8 cellular contexts compared by ENCODE assay signal in genomic region chr3:52216585-52217408, GRCh38. TPM values are rescaled to one million over a fixed set of nuclear protein-coding genes. Genes with fewer than 3 reads are reported as not detected.
DNase-seq lines count a peak whose midpoint lies in the region; ATAC-seq, FAIRE-seq and TF ChIP-seq lines count a peak whose summit lies in the region.

No MANE protein-coding gene starts in this region.

- intact Hi-C loops in esophagus muscularis mucosa (cut with DNase I): no loop called here

- H3K27ac ChIP-seq in A549: no peak overlapping the region
- peak overlapping the region; percentile 28 to 60 (median 50) for H3K27ac ChIP-seq in esophagus muscularis mucosa (replicated peaks in 1 of 4)
- no peak overlapping the region for H3K27ac ChIP-seq in osteoblast (ENCODE audit: low read depth, low read length)

- CTCF ChIA-PET in A549 (lab: Yijun Ruan, JAX): interaction anchor here (0.7 to 12.2 kb wide), 6 partner anchors 10 to 230 kb away, joined by 3 to 198 read pairs (median 4); partner anchors contain the start of gene TWF2

- H3K4me3 ChIP-seq in A549 (no peak overlapping the region), Loucy (ENCODE audit: low read length, poor library complexity, severe bottlenecking) (peak overlapping the region; percentile 74), esophagus muscularis mucosa (no peak overlapping the region), osteoblast (ENCODE audit: insufficient read depth, low read length) (no peak overlapping the region)

- TF ChIP-seq EP300 in A549 (IDR thresholded peaks at IDR 0.05) (no peak), esophagus muscularis mucosa (IDR thresholded peaks at IDR 0.05) (no peak)

- H3F3A ChIP-seq in Loucy (ENCODE audit: low read depth): peaks cover 13% of the 10 kb centered on the region; the same call in 1 of the 2 replicates

- ATAC-seq in A549: peak in 1 of 2 experiments; percentile 16; a peak in 2 of 6 replicates
- no peak for ATAC-seq in GM21825 (IDR thresholded peaks at IDR 0.05; ENCODE audit: unreplicated experiment)
- no peak for ATAC-seq in HG03571 (IDR thresholded peaks at IDR 0.05; ENCODE audit: unreplicated experiment)

- TF ChIP-seq POLR2A in A549 (IDR thresholded peaks at IDR 0.05; ENCODE audit: low read length): no peak
- no peak for TF ChIP-seq POLR2A in esophagus muscularis mucosa (IDR thresholded peaks at IDR 0.05; ENCODE audit: low read depth)

- no peaks in the 10 kb centered on the region for H3K27me3 ChIP-seq in Loucy (ENCODE audit: insufficient read depth, low read length, poor library complexity, severe bottlenecking)
- no peaks in the 10 kb centered on the region for H3K27me3 ChIP-seq in esophagus muscularis mucosa
- no peaks in the 10 kb centered on the region for H3K27me3 ChIP-seq in osteoblast (ENCODE audit: insufficient read depth, low read length)

- no peaks in the 10 kb centered on the region for H3K9me2 ChIP-seq in Loucy (replicated peaks; ENCODE audit: low read depth, low read length)

- H3K36me3 ChIP-seq in Loucy (ENCODE audit: insufficient read depth, low read length) (peaks cover 38% of the 10 kb centered on the region; the same call in 1 of the 2 replicates), esophagus muscularis mucosa (peaks cover 35 to 42% (median 41%) of the 10 kb centered on the region in 4 donors), osteoblast (ENCODE audit: insufficient read depth, low read length) (peaks cover 38% of the 10 kb centered on the region)

- H3K79me2 ChIP-seq in Loucy (ENCODE audit: insufficient read depth, low read length): peaks cover 18% of the 10 kb centered on the region
- no peaks in the 10 kb centered on the region for H3K79me2 ChIP-seq in osteoblast (ENCODE audit: insufficient read depth, low read length)

- H3K4me2 ChIP-seq in A549 (peak overlapping the region; percentile 18; the same call in 1 of the 3 replicates), Loucy (ENCODE audit: low read depth, low read length, poor library complexity, severe bottlenecking) (peak overlapping the region; percentile 98), osteoblast (ENCODE audit: insufficient read depth, low read length) (peak overlapping the region; percentile 37)

- TF ChIP-seq CTCF in A549 (IDR thresholded peaks at IDR 0.05): no peak
- no peak for TF ChIP-seq CTCF in Loucy (conservative IDR thresholded peaks at IDR 0.05; ENCODE audit: low read length)
- TF ChIP-seq CTCF in esophagus muscularis mucosa (IDR thresholded peaks at IDR 0.05): no peak
- TF ChIP-seq CTCF in osteoblast (IDR thresholded peaks at IDR 0.05; ENCODE audit: extremely low read depth, low read depth, low read length): no peak

- POLR2A ChIA-PET in A549 (lab: Yijun Ruan, JAX): interaction anchor here (0.9 kb wide), 1 partner anchor 10 kb away, joined by 3 read pairs; no protein-coding TSS in a partner anchor

- no peak for FAIRE-seq in A549 (lab: Jason Lieb, UNC)

- H3K9ac ChIP-seq in Loucy (ENCODE audit: low read depth, low read length, poor library complexity, severe bottlenecking): peak overlapping the region; percentile 70

- H4K20me1 ChIP-seq in Loucy (ENCODE audit: insufficient read depth, low read length, poor library complexity, severe bottlenecking) (no peaks in the 10 kb centered on the region), osteoblast (ENCODE audit: insufficient read depth, low read length) (peaks cover 3% of the 10 kb centered on the region)

- H3K4me1 ChIP-seq in A549: peaks cover 8% of the 10 kb centered on the region; the same call in 2 of the 3 replicates
- H3K4me1 ChIP-seq in Loucy (ENCODE audit: insufficient read depth, low read length, poor library complexity, severe bottlenecking): peaks cover 48% of the 10 kb centered on the region
- peaks cover 36 to 62% (median 58%) of the 10 kb centered on the region in 4 donors for H3K4me1 ChIP-seq in esophagus muscularis mucosa
- peaks cover 9% of the 10 kb centered on the region for H3K4me1 ChIP-seq in osteoblast (ENCODE audit: insufficient read depth, low read length)

- no peak for TF ChIP-seq RAD21 in A549 (conservative IDR thresholded peaks at IDR 0.05 in 1 of 2, IDR thresholded peaks at IDR 0.05 in 1 of 2)

- DNase-seq in A549 (ENCODE audit: low read depth in 1 of 2, low spot score in 1 of 2) (peak in 1 of 2 experiments; percentile 14), activated T-cell treated with anti-CD3 and anti-CD28 coated beads for 24 hours (ENCODE audit: low read depth) (peak; percentile 40), esophagus muscularis mucosa (ENCODE audit: extremely low spot score) (no peak), osteoblast (ENCODE audit: insufficient read length, low spot score, missing footprints) (peak; percentile 93), NCI-H1436 (lab: John Stamatoyannopoulos, UW) (no peak)

- WGBS in A549 (ENCODE audit: missing lambda C conversion rate): 48% methylated on average over 10 of the region's 13 CpGs
- 36% methylated on average over 13 of the region's 13 CpGs for WGBS in esophagus muscularis mucosa

- H2AFZ ChIP-seq in Loucy (ENCODE audit: low read length) (no peak overlapping the region), osteoblast (ENCODE audit: low read length) (no peak overlapping the region)

- H3K9me3 ChIP-seq in A549 (no peaks in the 10 kb centered on the region), Loucy (ENCODE audit: insufficient read depth, low read depth, low read length) (no peaks in the 10 kb centered on the region), esophagus muscularis mucosa (no peaks in the 10 kb centered on the region), osteoblast (ENCODE audit: low read depth, low read length) (no peaks in the 10 kb centered on the region)

TF ChIP-seq in A549, 52 proteins besides CTCF, POLR2A, EP300 and RAD21:
- TF ChIP-seq MAZ (IDR thresholded peaks at IDR 0.05; ENCODE audit: borderline replicate concordance, low read depth, low read length) (no peak), ZC3H11A (IDR thresholded peaks at IDR 0.05) (no peak), MAX (IDR thresholded peaks at IDR 0.05) (no peak), GATA3 (IDR thresholded peaks at IDR 0.05; ENCODE audit: borderline replicate concordance) (no peak), MAFK (IDR thresholded peaks at IDR 0.05; ENCODE audit: partially characterized antibody) (no peak), HOXB5 (CRISPR knock-in tag; IDR thresholded peaks at IDR 0.05) (no peak), PHF8 (IDR thresholded peaks at IDR 0.05; ENCODE audit: borderline replicate concordance, low read depth) (no peak), HOXA7 (CRISPR knock-in tag; IDR thresholded peaks at IDR 0.05) (no peak), HOXB13 (CRISPR knock-in tag; IDR thresholded peaks at IDR 0.05; ENCODE audit: low read depth) (no peak)

RNA-seq across cellular contexts. Expression of gene TLR9, which starts 8.6 kb away (rescaled TPM):
- polyA plus RNA-seq in A549 (2011; rRNA removed) (0.04 and 0.12 TPM in 2 replicates), A549 (2017; fragmentation: RNase III; extraction: RNeasy Plus Mini Kit Qiagen cat#74134 plus additional on column Dnase treatment) (not detected in 3 replicates)
- polyA plus RNA-seq in A549 (2012; cell fraction: cytosol; rRNA removed): not detected in 2 replicates
- 0.18 and 0.48 TPM in 2 replicates for polyA plus RNA-seq in A549 (2012; cell fraction: nucleus; rRNA removed)
- 0.10 TPM in 1 of 2 replicates, not detected in the other for polyA minus RNA-seq in A549 (2011; rRNA and poly(A)+ RNA removed)
- total RNA-seq in esophagus muscularis mucosa (under 1 TPM in 3 of 4 donors, not detected in 1; 0.13 to 0.69 (median 0.17) TPM), osteoblast (not detected in 2 replicates)

RNA-seq across cellular contexts. Expression of gene ALAS1, which starts 18.8 kb away (rescaled TPM):
- polyA plus RNA-seq in A549 (2011; rRNA removed): 59.7 and 63.7 TPM in 2 replicates
- polyA plus RNA-seq in A549 (2012; cell fraction: cytosol; rRNA removed): 69.1 and 77.6 TPM in 2 replicates
- polyA plus RNA-seq in A549 (2012; cell fraction: nucleus; rRNA removed): 108 and 109 TPM in 2 replicates
- 50.5 to 56.8 TPM (median 53.9 TPM) in 3 replicates for polyA plus RNA-seq in A549 (2017; fragmentation: RNase III; extraction: RNeasy Plus Mini Kit Qiagen cat#74134 plus additional on column Dnase treatment)
- 48.5 and 50.9 TPM in 2 replicates for polyA minus RNA-seq in A549 (2011; rRNA and poly(A)+ RNA removed)
- 10 to 100 TPM; 31.1 to 50.5 (median 38.9) TPM for total RNA-seq in esophagus muscularis mucosa
- total RNA-seq in osteoblast: 35.4 and 39.1 TPM in 2 replicates

RNA-seq across cellular contexts. Expression of gene TWF2, which starts 22.2 kb away (rescaled TPM):
- polyA plus RNA-seq in A549 (2011; rRNA removed) (36.8 and 46.3 TPM in 2 replicates), A549 (2017; fragmentation: RNase III; extraction: RNeasy Plus Mini Kit Qiagen cat#74134 plus additional on column Dnase treatment) (50.5 to 55.4 TPM (median 53.6 TPM) in 3 replicates)
- polyA plus RNA-seq in A549 (2012; cell fraction: cytosol; rRNA removed): 102 and 123 TPM in 2 replicates
- 130 and 152 TPM in 2 replicates for polyA plus RNA-seq in A549 (2012; cell fraction: nucleus; rRNA removed)
- polyA minus RNA-seq in A549 (2011; rRNA and poly(A)+ RNA removed): 32.6 and 42.2 TPM in 2 replicates
- total RNA-seq in esophagus muscularis mucosa (10 to 100 TPM; 66.4 to 89.5 (median 79.9) TPM), osteoblast (115 and 138 TPM in 2 replicates)

RNA-seq across cellular contexts. Expression of gene PPM1M, which starts 28.8 kb away (rescaled TPM):
- polyA plus RNA-seq in A549 (2011; rRNA removed): 6.3 and 8.8 TPM in 2 replicates
- polyA plus RNA-seq in A549 (2012; cell fraction: cytosol; rRNA removed): 6.3 and 6.6 TPM in 2 replicates
- polyA plus RNA-seq in A549 (2012; cell fraction: nucleus; rRNA removed): 12.4 and 13.8 TPM in 2 replicates
- polyA plus RNA-seq in A549 (2017; fragmentation: RNase III; extraction: RNeasy Plus Mini Kit Qiagen cat#74134 plus additional on column Dnase treatment): 5.8 to 8.0 TPM (median 5.9 TPM) in 3 replicates
- 6.3 and 7.6 TPM in 2 replicates for polyA minus RNA-seq in A549 (2011; rRNA and poly(A)+ RNA removed)
- total RNA-seq in esophagus muscularis mucosa: 10 to 100 TPM; 24.1 to 35.7 (median 32.4) TPM
- 23.9 and 28.2 TPM in 2 replicates for total RNA-seq in osteoblast

Comparison
In these comparisons a context has a peak if more than half of its experiments do, and no peak if none do; other contexts are left out.
1. DNase-seq: peak in activated T-cell treated with anti-CD3 and anti-CD28 coated beads for 24 hours (single experiment) and osteoblast (single experiment); none in esophagus muscularis mucosa (single experiment) and NCI-H1436 (single experiment).
2. H3K27ac ChIP-seq: peak in esophagus muscularis mucosa (4 of 4); none in A549 (0 of 2) and osteoblast (single experiment).
3. H3K4me2 ChIP-seq: peak in every context shown above with its lines; median percentile 98 in Loucy; 37 in osteoblast; 18 in A549.